In genomic region chr2:233336541-233336940, GRCh38 we compare ENCODE assay signal across 26 cellular contexts. TPM values are rescaled to one million over a fixed set of nuclear protein-coding genes. Genes with fewer than 3 reads are reported as not detected.
DNase-seq lines count a peak whose midpoint lies in the region; ATAC-seq, FAIRE-seq and TF ChIP-seq lines count a peak whose summit lies in the region.
"Had no signal": no experiment of that assay in that cellular context is flagged by ENCODE, and none has a peak within 500 bp of the region (broad histone marks: within the 10 kb centered on the region; RNA-seq: fewer than 3 reads in every experiment).

No MANE protein-coding gene starts in this region.

- H3K4me3 ChIP-seq in colonic mucosa (no peak overlapping the region), mucosa of rectum (ENCODE audit: low read length in 2 of 2) (no peak overlapping the region)
- H3K4me3 ChIP-seq: A549, GM12878 had no signal

- no peaks in the 10 kb centered on the region for H3K9me3 ChIP-seq in colonic mucosa
- H3K9me3 ChIP-seq in mucosa of rectum (ENCODE audit: control insufficient read depth in 2 of 2, low read length in 2 of 2), result no peaks in the 10 kb centered on the region

- TF ChIP-seq CTCF in colonic mucosa (IDR thresholded peaks at IDR 0.05), result no peak

- no peaks in the 10 kb centered on the region for H3K4me1 ChIP-seq in colonic mucosa
- peaks cover 14 to 20% of the 10 kb centered on the region in 2 donors for H3K4me1 ChIP-seq in mucosa of rectum (ENCODE audit: control insufficient read depth in 2 of 2, insufficient read depth in 2 of 2, low read length in 2 of 2)

- H3K9ac ChIP-seq in colonic mucosa (ENCODE audit: low read depth in 2 of 2, low read length in 2 of 2) (no peak overlapping the region), mucosa of rectum (ENCODE audit: low read depth in 1 of 2, low read length in 2 of 2) (peak overlapping the region in 1 of 2 donors; percentile 26)

- intact Hi-C loops in cardiac septum (cut with DNase I), result no loop called here
- intact Hi-C loops in Right ventricle myocardium inferior (cut with DNase I), result no loop called here
- intact Hi-C loops in colonic mucosa (cut with DNase I), result no loop called here

- H3K27me3 ChIP-seq in colonic mucosa (no peaks in the 10 kb centered on the region), mucosa of rectum (ENCODE audit: control insufficient read depth in 2 of 2, insufficient read depth in 2 of 2, low read length in 2 of 2) (no peaks in the 10 kb centered on the region)

- ATAC-seq in Right ventricle myocardium inferior (no peak), HG02870 (IDR thresholded peaks at IDR 0.05; ENCODE audit: unreplicated experiment) (no peak), left lobe of liver (no peak)
- ATAC-seq: A549, GM12878 had no signal

- H3K36me3 ChIP-seq in colonic mucosa (no peaks in the 10 kb centered on the region), mucosa of rectum (ENCODE audit: control insufficient read depth in 2 of 2, insufficient read depth in 2 of 2, low read length in 2 of 2) (no peaks in the 10 kb centered on the region)

- DNase-seq in cardiac septum (ENCODE audit: low spot score), result peak; percentile 55
- no peak for DNase-seq in Right ventricle myocardium inferior (ENCODE audit: missing footprints)
- DNase-seq in colonic mucosa, result peak; percentile 76
- no peak for DNase-seq in RCC 7860 (ENCODE audit: low spot score)
- no peak for DNase-seq in activated CD4-positive, CD25-positive, alpha-beta regulatory T cell (lab: John Stamatoyannopoulos, UW)
- no peak for DNase-seq in left lobe of liver (ENCODE audit: low spot score)
- DNase-seq: AML-193; C1 segment of cervical spinal cord; CD4-positive, CD25-positive, alpha-beta regulatory T cell; CD8-positive, alpha-beta memory T cell; COR-L47; DMS 273 treated with DMSO at 0.1 percent for 48 hours; DMS53; DND-41; EL; H9; IMR-90 had no signal

- no peak for FAIRE-seq in RCC 7860 (lab: Jason Lieb, UNC)
- FAIRE-seq: A549, GM12878, GM19239, H1 had no signal

- H3K27ac ChIP-seq in colonic mucosa (no peak overlapping the region), mucosa of rectum (ENCODE audit: low read depth in 2 of 2, low read length in 2 of 2) (peak overlapping the region; percentile 52 to 65)
- H3K27ac ChIP-seq: 22Rv1, A549 had no signal

RNA-seq across cellular contexts. Expression of gene DGKD, which starts 17.8 kb away (rescaled TPM):
- total RNA-seq in cardiac septum (100 TPM), Right ventricle myocardium inferior (29.2 TPM), colonic mucosa (10 to 100 TPM; 64.4 to 94.6 TPM), left lobe of liver (17.9 TPM)

RNA-seq across cellular contexts. Expression of gene SAG, which starts 28.9 kb away (rescaled TPM):
- not detected for total RNA-seq in cardiac septum
- total RNA-seq in Right ventricle myocardium inferior, result not detected
- 1 to 10 TPM in 1 of 2 donors, not detected in 1; 1.8 TPM for total RNA-seq in colonic mucosa
- total RNA-seq in left lobe of liver, result not detected
- total RNA-seq: CD8-positive, alpha-beta memory T cell; G401; GM12878; H1; H9; HT-29; IMR-90 had no signal

Comparison
In these comparisons a context has a peak if more than half of its experiments do, and no peak if none do; other contexts are left out.
1. DNase-seq: peak in cardiac septum (single experiment) and colonic mucosa (single experiment); none in Right ventricle myocardium inferior (single experiment), RCC 7860 (single experiment), activated CD4-positive, CD25-positive, alpha-beta regulatory T cell (0 of 4) and left lobe of liver (single experiment).